1 cellular context compared by ENCODE assay signal in genomic region chr2:58769494-58770239, GRCh38.
TF ChIP-seq lines count a peak whose summit lies in the region.

No MANE protein-coding gene starts in this region.

TF ChIP-seq in SK-N-SH, 30 proteins besides CTCF, POLR2A, EP300 and RAD21 (continued from another document):
- TF ChIP-seq RFX5 (IDR thresholded peaks at IDR 0.05; ENCODE audit: low read length) = no peak
- no peak for TF ChIP-seq ZBTB33 (IDR thresholded peaks at IDR 0.05; ENCODE audit: borderline replicate concordance, low read depth)
- no peak for TF ChIP-seq TCF12 (IDR thresholded peaks at IDR 0.05)
- no peak for TF ChIP-seq REST (IDR thresholded peaks at IDR 0.05; ENCODE audit: low read depth, low read length)
- no peak for TF ChIP-seq POLR2AphosphoS5 (IDR thresholded peaks at IDR 0.05; ENCODE audit: low read depth, low read length)
- no peak for TF ChIP-seq MAX (IDR thresholded peaks at IDR 0.05; ENCODE audit: low read depth)
- TF ChIP-seq RCOR1 (IDR thresholded peaks at IDR 0.05; ENCODE audit: low read length) = peak; percentile 70
- TF ChIP-seq SMC3 (IDR thresholded peaks at IDR 0.05; ENCODE audit: low read depth, low read length) = no peak
